8 cellular contexts compared by ENCODE assay signal in genomic region chr15:74995182-74995778, GRCh38.
A peak's percentile ranks its signal among the peaks of the same experiment; 100 is the strongest.
DNase-seq lines count a peak whose midpoint lies in the region; ATAC-seq and TF ChIP-seq lines count a peak whose summit lies in the region.

SCAMP5 (plus strand) TSS chr15:74995563; CDS start chr15:75011840, 16,277 bp downstream.

- no peaks in the 10 kb centered on the region for H3K27me3 ChIP-seq in layer of hippocampus (ENCODE audit: control insufficient read depth, insufficient read depth, low read length)

- TF ChIP-seq POLR2A in GM18505 (IDR thresholded peaks at IDR 0.05; ENCODE audit: borderline replicate concordance, extremely low read depth, insufficient read depth, insufficient read length) = peak; percentile 59

- peak within 1 kb of the TSS; percentile 73 for H3K27ac ChIP-seq in layer of hippocampus (ENCODE audit: low read depth, low read length)

- ATAC-seq in GM18505 (IDR thresholded peaks at IDR 0.05; ENCODE audit: unreplicated experiment) (peak; percentile 83), HG03442 (IDR thresholded peaks at IDR 0.05; ENCODE audit: unreplicated experiment) (peak; percentile 54), GM19452 (IDR thresholded peaks at IDR 0.05; ENCODE audit: unreplicated experiment) (no peak)

- DNase-seq in NCI-H526 (lab: John Stamatoyannopoulos, UW) (peak; percentile 93 to 98), dedifferentiated amniotic fluid mesenchymal stem cell (ENCODE audit: extremely low spot score) (peak; percentile 92)
- peak; percentile 93 for DNase-seq in activated CD4-positive, alpha-beta T cell treated with anti-CD3 and anti-CD28 coated beads, Interleukin-2, amount 50 U/mL, for 1 hour
- peak; percentile 90 to 93 for DNase-seq in stimulated activated CD4-positive, alpha-beta T cell treated with anti-CD3 and anti-CD28 coated beads, Interleukin-15, amount 100 ng/mL, for 48 hours (ENCODE audit: low read depth in 2 of 2)
